In genomic region chr6:34584694-34585093, GRCh38 we compare ENCODE assay signal across 1 cellular context.
TF ChIP-seq lines count a peak whose summit lies in the region.

No MANE protein-coding gene starts in this region.

TF ChIP-seq in GM12878, 131 proteins besides CTCF, POLR2A, EP300 and RAD21:
- TF ChIP-seq, protein P1, sequence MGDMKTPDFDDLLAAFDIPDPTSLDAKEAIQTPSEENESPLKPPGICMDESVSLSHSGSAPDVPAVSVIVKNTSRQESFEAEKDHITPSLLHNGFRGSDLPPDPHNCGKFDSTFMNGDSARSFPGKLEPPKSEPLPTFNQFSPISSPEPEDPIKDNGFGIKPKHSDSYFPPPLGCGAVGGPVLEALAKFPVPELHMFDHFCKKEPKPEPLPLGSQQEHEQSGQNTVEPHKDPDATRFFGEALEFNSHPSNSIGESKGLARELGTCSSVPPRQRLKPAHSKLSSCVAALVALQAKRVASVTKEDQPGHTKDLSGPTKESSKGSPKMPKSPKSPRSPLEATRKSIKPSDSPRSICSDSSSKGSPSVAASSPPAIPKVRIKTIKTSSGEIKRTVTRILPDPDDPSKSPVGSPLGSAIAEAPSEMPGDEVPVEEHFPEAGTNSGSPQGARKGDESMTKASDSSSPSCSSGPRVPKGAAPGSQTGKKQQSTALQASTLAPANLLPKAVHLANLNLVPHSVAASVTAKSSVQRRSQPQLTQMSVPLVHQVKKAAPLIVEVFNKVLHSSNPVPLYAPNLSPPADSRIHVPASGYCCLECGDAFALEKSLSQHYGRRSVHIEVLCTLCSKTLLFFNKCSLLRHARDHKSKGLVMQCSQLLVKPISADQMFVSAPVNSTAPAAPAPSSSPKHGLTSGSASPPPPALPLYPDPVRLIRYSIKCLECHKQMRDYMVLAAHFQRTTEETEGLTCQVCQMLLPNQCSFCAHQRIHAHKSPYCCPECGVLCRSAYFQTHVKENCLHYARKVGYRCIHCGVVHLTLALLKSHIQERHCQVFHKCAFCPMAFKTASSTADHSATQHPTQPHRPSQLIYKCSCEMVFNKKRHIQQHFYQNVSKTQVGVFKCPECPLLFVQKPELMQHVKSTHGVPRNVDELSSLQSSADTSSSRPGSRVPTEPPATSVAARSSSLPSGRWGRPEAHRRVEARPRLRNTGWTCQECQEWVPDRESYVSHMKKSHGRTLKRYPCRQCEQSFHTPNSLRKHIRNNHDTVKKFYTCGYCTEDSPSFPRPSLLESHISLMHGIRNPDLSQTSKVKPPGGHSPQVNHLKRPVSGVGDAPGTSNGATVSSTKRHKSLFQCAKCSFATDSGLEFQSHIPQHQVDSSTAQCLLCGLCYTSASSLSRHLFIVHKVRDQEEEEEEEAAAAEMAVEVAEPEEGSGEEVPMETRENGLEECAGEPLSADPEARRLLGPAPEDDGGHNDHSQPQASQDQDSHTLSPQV (IDR thresholded peaks at IDR 0.05) = no peak
- TF ChIP-seq, protein P2, sequence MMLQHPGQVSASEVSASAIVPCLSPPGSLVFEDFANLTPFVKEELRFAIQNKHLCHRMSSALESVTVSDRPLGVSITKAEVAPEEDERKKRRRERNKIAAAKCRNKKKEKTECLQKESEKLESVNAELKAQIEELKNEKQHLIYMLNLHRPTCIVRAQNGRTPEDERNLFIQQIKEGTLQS (IDR thresholded peaks at IDR 0.05; ENCODE audit: borderline replicate concordance, extremely low read depth, low read depth, low read length) = no peak
- 0 out of 2 replicates have a peak, but pooled peaks have one; percentile 29 for TF ChIP-seq YY1 (IDR thresholded peaks at IDR 0.05; ENCODE audit: low read depth, low read length)
